Comparison of ENCODE assay signal across 9 cellular contexts in genomic region chr5:164007062-164007461, GRCh38.
"Had no signal": no experiment of that assay in that cellular context is flagged by ENCODE, and none has a peak within 500 bp of the region (broad histone marks: within the 10 kb centered on the region; RNA-seq: fewer than 3 reads in every experiment).

No MANE protein-coding gene starts in this region.

- H3K4me3 Mint-ChIP-seq: H9, HFFc6, IgD-negative memory B cell had no signal

- H3K27ac ChIP-seq: GM23248, HL-60 had no signal

- H2AFZ ChIP-seq: GM23248 had no signal

- H3K9ac ChIP-seq: GM23248 had no signal

- H3K4me3 ChIP-seq: GM23248, K562 had no signal

- H3K27ac Mint-ChIP-seq: H9, HFFc6, IgD-negative memory B cell had no signal

- H3K27me3 Mint-ChIP-seq: IgD-negative memory B cell had no signal

- H3K9me3 Mint-ChIP-seq: H9, HFFc6, IgD-negative memory B cell had no signal

- DNase-seq: GM23248, H9, HCEC 1CT, HFFc6, KG1 had no signal

- H3K36me3 Mint-ChIP-seq: IgD-negative memory B cell had no signal

- ATAC-seq: HepG2, K562 had no signal
